13 cellular contexts compared by ENCODE assay signal in the genomic region with DNA sequence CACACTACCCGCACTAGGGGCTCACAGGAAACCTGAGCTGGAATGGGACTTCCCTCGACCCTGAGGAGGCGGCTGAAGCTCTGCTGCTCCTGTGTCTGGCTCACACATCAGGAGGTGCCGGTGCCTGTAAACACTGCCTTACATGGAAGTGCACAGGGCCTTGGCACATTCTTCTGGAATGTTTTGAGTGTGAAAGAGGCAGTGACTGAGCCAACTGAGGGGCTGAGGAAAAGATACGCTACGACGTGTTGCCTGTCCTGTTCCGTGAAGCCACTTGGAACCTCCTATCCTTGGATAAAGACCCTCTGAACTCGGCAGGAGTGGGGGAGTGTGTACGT. TPM values are rescaled to one million over a fixed set of nuclear protein-coding genes. Genes with fewer than 3 reads are reported as not detected.
DNase-seq lines count a peak whose midpoint lies in the region; ATAC-seq, FAIRE-seq and TF ChIP-seq lines count a peak whose summit lies in the region.
"Had no signal": no experiment of that assay in that cellular context is flagged by ENCODE, and none has a peak within 500 bp of the region (broad histone marks: within the 10 kb centered on the region; RNA-seq: fewer than 3 reads in every experiment).

No MANE protein-coding gene starts in this region.

- peaks cover 8% of the 10 kb centered on the region for H3K36me3 ChIP-seq in astrocyte (ENCODE audit: insufficient read depth, low read length)
- peaks cover 28% of the 10 kb centered on the region for H3K36me3 ChIP-seq in skeletal muscle satellite cell (ENCODE audit: insufficient read depth, low read length)

- H3K4me2 ChIP-seq in astrocyte (ENCODE audit: low read length): peak overlapping the region; percentile 61
- peak overlapping the region; percentile 4 for H3K4me2 ChIP-seq in skeletal muscle satellite cell (ENCODE audit: low read length)

- H3K4me3 ChIP-seq in astrocyte (ENCODE audit: insufficient read depth, low read depth, low read length) (peak overlapping the region; percentile 1), skeletal muscle satellite cell (ENCODE audit: low read length) (no peak overlapping the region)

- H3K27me3 ChIP-seq in astrocyte (ENCODE audit: insufficient read depth, low read length) (no peaks in the 10 kb centered on the region), foreskin keratinocyte (no peaks in the 10 kb centered on the region), skeletal muscle satellite cell (ENCODE audit: control insufficient read depth, insufficient read depth, low read length) (no peaks in the 10 kb centered on the region)

- DNase-seq in EL (peak; percentile 45), astrocyte (ENCODE audit: low read depth) (peak; percentile 77), foreskin keratinocyte (peak in 1 of 2 donors; percentile 79), NCI-H2171 treated with DMSO at 0.1 percent for 48 hours (lab: John Stamatoyannopoulos, UW) (no peak), SHP77 treated with DMSO at 0.1 percent for 48 hours (lab: John Stamatoyannopoulos, UW) (no peak)
- DNase-seq in activated CD8-positive, alpha-beta memory T cell treated with anti-CD3 and anti-CD28 coated beads for 24 hours: no peak
- DNase-seq: NCI-H1436 treated with DMSO at 0.1 percent for 48 hours had no signal

- H3K27ac ChIP-seq in astrocyte (ENCODE audit: low read depth, low read length) (peak overlapping the region; percentile 81), foreskin keratinocyte (no peak overlapping the region)

- peaks cover 18% of the 10 kb centered on the region for H3K36me3 Mint-ChIP-seq in astrocyte (ENCODE audit: low read depth, unreplicated experiment)

- H3K4me1 Mint-ChIP-seq in astrocyte (ENCODE audit: low read depth, unreplicated experiment): peaks cover 50% of the 10 kb centered on the region

- H3K9me3 ChIP-seq in astrocyte (ENCODE audit: insufficient read depth, low read depth, low read length): no peaks in the 10 kb centered on the region
- H3K9me3 ChIP-seq in skeletal muscle satellite cell (replicated peaks; ENCODE audit: low read length): no peaks in the 10 kb centered on the region

- H3K9ac ChIP-seq in astrocyte (ENCODE audit: low read length) (peak overlapping the region; percentile 71), skeletal muscle satellite cell (ENCODE audit: low read depth, low read length) (peak overlapping the region; percentile 47)

- peak overlapping the region; percentile 70 for H3K27ac Mint-ChIP-seq in astrocyte (ENCODE audit: unreplicated experiment)
- H3K27ac Mint-ChIP-seq: B cell had no signal

- no peak for FAIRE-seq in astrocyte (lab: Jason Lieb, UNC)

- H3K27me3 Mint-ChIP-seq in astrocyte (ENCODE audit: low read depth, unreplicated experiment): no peaks in the 10 kb centered on the region
- H3K27me3 Mint-ChIP-seq: B cell; central memory CD8-positive, alpha-beta T cell; natural killer cell treated with Interleukin-12 subunit alpha and Interleukin-12 subunit beta and Interleukin-15 and Interleukin-18, amount 100 ng/mL, for 72 hours had no signal

- H3K4me3 Mint-ChIP-seq in astrocyte (ENCODE audit: unreplicated experiment): no peak overlapping the region
- H3K4me3 Mint-ChIP-seq: activated T-cell treated with anti-CD3 and anti-CD28 coated beads, Interleukin-2, amount 50 U/mL, for 72 hours; B cell; central memory CD8-positive, alpha-beta T cell; natural killer cell treated with Interleukin-12 subunit alpha and Interleukin-12 subunit beta and Interleukin-15 and Interleukin-18, amount 100 ng/mL, for 72 hours had no signal

- H3K4me1 ChIP-seq in astrocyte (ENCODE audit: insufficient read depth, low read length) (peaks cover 60% of the 10 kb centered on the region), foreskin keratinocyte (peaks cover 39% of the 10 kb centered on the region), skeletal muscle satellite cell (ENCODE audit: control insufficient read depth, insufficient read depth, low read length) (peaks cover 63% of the 10 kb centered on the region)

- ATAC-seq in foreskin keratinocyte: peak; percentile 11
- no peak for ATAC-seq in HG03460 (IDR thresholded peaks at IDR 0.05; ENCODE audit: unreplicated experiment)

- H3K79me2 ChIP-seq in astrocyte (ENCODE audit: insufficient read depth, low read length): peaks cover 36% of the 10 kb centered on the region

- no peak for TF ChIP-seq CTCF in astrocyte (IDR thresholded peaks at IDR 0.05; ENCODE audit: insufficient read depth, low read depth, low read length)
- TF ChIP-seq CTCF in foreskin keratinocyte (conservative IDR thresholded peaks at IDR 0.05): no peak

- H4K20me1 ChIP-seq in astrocyte (ENCODE audit: insufficient read depth, low read length): no peaks in the 10 kb centered on the region

- no peak overlapping the region for H2AFZ ChIP-seq in astrocyte (ENCODE audit: low read depth, low read length)

- H3K9me3 Mint-ChIP-seq in astrocyte (ENCODE audit: unreplicated experiment): no peaks in the 10 kb centered on the region
- H3K9me3 Mint-ChIP-seq: activated T-cell treated with anti-CD3 and anti-CD28 coated beads, Interleukin-2, amount 50 U/mL, for 72 hours; central memory CD8-positive, alpha-beta T cell; natural killer cell treated with Interleukin-12 subunit alpha and Interleukin-12 subunit beta and Interleukin-15 and Interleukin-18, amount 100 ng/mL, for 72 hours had no signal

RNA-seq across cellular contexts. Expression of a gene that starts 10.5 kb away (rescaled TPM):
- total RNA-seq in astrocyte (56.4 and 61.0 TPM in 2 replicates), foreskin keratinocyte (27.6 and 37.6 TPM in 2 replicates)
- polyA plus RNA-seq in foreskin keratinocyte: 89.9 and 92.2 TPM in 2 replicates
- total RNA-seq in skeletal muscle satellite cell (2012; rRNA removed): 23.1 and 36.3 TPM in 2 replicates

RNA-seq across cellular contexts. Expression of a gene that starts 35.9 kb away (rescaled TPM):
- total RNA-seq in astrocyte: 5.3 and 5.9 TPM in 2 replicates
- 5.7 and 6.2 TPM in 2 replicates for total RNA-seq in foreskin keratinocyte
- 2.5 and 3.2 TPM in 2 replicates for polyA plus RNA-seq in foreskin keratinocyte
- total RNA-seq in skeletal muscle satellite cell (2012; rRNA removed): 8.7 and 11.7 TPM in 2 replicates

RNA-seq across cellular contexts. Expression of a gene that starts 58.0 kb away (rescaled TPM):
- total RNA-seq in astrocyte (147 and 168 TPM in 2 replicates), foreskin keratinocyte (264 and 268 TPM in 2 replicates)
- polyA plus RNA-seq in foreskin keratinocyte: 258 and 261 TPM in 2 replicates
- 463 and 502 TPM in 2 replicates for total RNA-seq in skeletal muscle satellite cell (2012; rRNA removed)

Comparison
In these comparisons a context has a peak if more than half of its experiments do, and no peak if none do; other contexts are left out.
1. DNase-seq: peak in EL (single experiment) and astrocyte (single experiment); none in NCI-H2171 treated with DMSO at 0.1 percent for 48 hours (single experiment), activated CD8-positive, alpha-beta memory T cell treated with anti-CD3 and anti-CD28 coated beads for 24 hours (single experiment) and SHP77 treated with DMSO at 0.1 percent for 48 hours (single experiment).